Comparison of ENCODE assay signal across 15 cellular contexts in the genomic region with DNA sequence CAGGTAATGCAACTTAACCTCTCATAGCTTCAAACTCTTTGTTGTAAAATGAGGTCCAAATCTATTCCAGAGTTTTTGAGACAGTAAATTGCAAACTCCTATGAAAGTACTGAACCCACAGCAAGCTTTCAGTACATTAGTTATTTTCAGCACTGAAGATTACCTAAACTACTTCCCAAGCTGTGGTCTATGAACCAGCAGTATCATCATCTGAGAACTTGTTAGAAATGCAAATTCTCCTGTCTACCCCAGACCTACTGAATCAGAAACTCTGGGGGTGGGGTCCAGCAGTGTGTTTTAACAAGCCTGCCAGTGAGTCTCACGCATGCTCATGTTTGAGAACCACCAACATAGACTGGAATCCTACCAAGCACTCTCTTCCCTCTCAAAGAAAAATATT. TPM values are rescaled to one million over a fixed set of nuclear protein-coding genes. Genes with fewer than 3 reads are reported as not detected.
DNase-seq lines count a peak whose midpoint lies in the region; ATAC-seq, FAIRE-seq and TF ChIP-seq lines count a peak whose summit lies in the region.
"Had no signal": no experiment of that assay in that cellular context is flagged by ENCODE, and none has a peak within 500 bp of the region (broad histone marks: within the 10 kb centered on the region; RNA-seq: fewer than 3 reads in every experiment).

No MANE protein-coding gene starts in this region.

- CTCF ChIA-PET in K562 (lab: Yijun Ruan, JAX; ENCODE audit: low intra/inter-chr PET ratio) = no interaction called here

- no peak overlapping the region for H3K4me2 ChIP-seq in K562 (ENCODE audit: insufficient read depth, low read length)
- H3K4me2 ChIP-seq: hepatocyte had no signal

- TF ChIP-seq EP300 in K562 (IDR thresholded peaks at IDR 0.05; ENCODE audit: low read length) = no peak

- DNase-seq in GM19239 (ENCODE audit: insufficient read length, low spot score) (no peak), K562 (ENCODE audit: extremely low read depth in 1 of 4, low spot score in 3 of 4) (no peak), NCI-H1105 treated with DMSO at 0.1 percent for 48 hours (lab: John Stamatoyannopoulos, UW) (no peak), kidney glomerular epithelial cell (lab: John Stamatoyannopoulos, UW) (no peak), SIG-M5 treated with dmso at 0.1 percent for 504 hours (lab: John Stamatoyannopoulos, UW; ENCODE audit: unreplicated experiment) (no peak)
- DNase-seq: activated CD4-positive, alpha-beta memory T cell treated with anti-CD3 and anti-CD28 coated beads for 36 hours; activated naive CD4-positive, alpha-beta T cell treated with Interleukin-2 at 50 U/mL for 16 hours; IMR-90; NCI-H2029 treated with DMSO at 0.1 percent for 48 hours; T-cell had no signal

- FAIRE-seq in GM19239 (lab: Jason Lieb, UNC) (peak; percentile 71), K562 (lab: Jason Lieb, UNC) (no peak)
- FAIRE-seq: H54 had no signal

- peak overlapping the region; percentile 35; the same call in 2 of the 3 replicates for H3K27ac ChIP-seq in K562 (ENCODE audit: extremely low read depth, low read depth, low read length)
- H3K27ac ChIP-seq: hepatocyte had no signal

- H3K4me1 ChIP-seq in K562 (replicated peaks in 1 of 2; ENCODE audit: control insufficient read depth in 2 of 2, insufficient read depth in 2 of 2, low read length in 2 of 2) = peaks cover 0 to 13% of the 10 kb centered on the region in 2 experiments; a peak in 3 of 5 replicates

- no peak overlapping the region for H2AFZ ChIP-seq in K562 (ENCODE audit: low read depth, low read length)
- H2AFZ ChIP-seq: hepatocyte had no signal

- no TSS peak for BruUV-seq in K562 (replicated peaks; lab: Mats Ljungman, UMichigan)

- H3K36me3 ChIP-seq in K562 (ENCODE audit: control insufficient read depth, insufficient read depth, low read length) = peaks cover 60% of the 10 kb centered on the region
- H3K36me3 ChIP-seq: thoracic aorta had no signal

- POLR2A ChIA-PET in K562 (lab: Yijun Ruan, JAX) = interaction anchor here (0.7 kb wide), 1 partner anchor 20 kb away, joined by 3 read pairs; no protein-coding TSS in a partner anchor

- WGBS in K562 (ENCODE audit: insufficient coverage, low coverage, missing lambda C conversion rate) = 82% methylated on average over 1 of the region's 1 CpG

- H3K9me1 ChIP-seq in K562 (ENCODE audit: control insufficient read depth, insufficient read depth, low read length) = no peaks in the 10 kb centered on the region

- H4K20me1 ChIP-seq in K562 (replicated peaks; ENCODE audit: control insufficient read depth, insufficient read depth, low read length) = no peaks in the 10 kb centered on the region

- no peak for TF ChIP-seq CTCF in K562 (IDR thresholded peaks at IDR 0.05 in 2 of 3, conservative IDR thresholded peaks at IDR 0.05 in 1 of 3; ENCODE audit: insufficient read depth in 2 of 3, low read depth in 1 of 3, low read length in 3 of 3)

- 0 out of 4 replicates have a peak overlapping the region, but pooled peaks of 1 of the 2 experiments have one; percentile 7 for H3K9ac ChIP-seq in K562 (ENCODE audit: insufficient read depth in 1 of 2, low read depth in 2 of 2, low read length in 2 of 2)

- H3K79me2 ChIP-seq in K562 (ENCODE audit: control insufficient read depth, insufficient read depth, low read length) = no peaks in the 10 kb centered on the region
- H3K79me2 ChIP-seq: hepatocyte had no signal

- ATAC-seq in GM21786 (IDR thresholded peaks at IDR 0.05; ENCODE audit: unreplicated experiment) = peak; percentile 75
- ATAC-seq in HG03108 (IDR thresholded peaks at IDR 0.05; ENCODE audit: unreplicated experiment) = peak; percentile 65
- ATAC-seq in K562 = peak; percentile 21
- ATAC-seq: T-cell had no signal

- in situ Hi-C loops in K562 (cut with MboI) = no loop called here

- H3K9me3 ChIP-seq in K562 (replicated peaks; ENCODE audit: control insufficient read depth, insufficient read depth, low read depth, low read length) = no peaks in the 10 kb centered on the region
- H3K9me3 ChIP-seq: thoracic aorta had no signal

- intact Hi-C loops in K562 (cut with micrococcal nuclease) = loop anchor here (10.0 kb wide), 1 partner anchor 266 kb away; no protein-coding TSS in a partner anchor

- TF ChIP-seq RAD21 in K562 (CRISPR knock-in tag; conservative IDR thresholded peaks at IDR 0.05 in 1 of 2, IDR thresholded peaks at IDR 0.05 in 1 of 2) = no peak

- H3K4me3 ChIP-seq in K562 = no peak overlapping the region
- H3K4me3 ChIP-seq: hepatocyte, thoracic aorta had no signal

- no peaks in the 10 kb centered on the region for H3K27me3 ChIP-seq in K562 (ENCODE audit: control insufficient read depth in 2 of 2, insufficient read depth in 2 of 2, low read length in 2 of 2)
- H3K27me3 ChIP-seq: hepatocyte had no signal

- TF ChIP-seq POLR2A in K562 (conservative IDR thresholded peaks at IDR 0.05) = no peak

TF ChIP-seq in K562, 482 proteins besides CTCF, POLR2A, EP300 and RAD21 (continues in another document):
- TF ChIP-seq TEAD2 (tag; IDR thresholded peaks at IDR 0.05) (no peak), ZNF766 (CRISPR knock-in tag; conservative IDR thresholded peaks at IDR 0.05) (no peak), ZNF197 (CRISPR knock-in tag; IDR thresholded peaks at IDR 0.05; ENCODE audit: low read depth) (no peak), NRF1 (conservative IDR thresholded peaks at IDR 0.05 in 1 of 2, IDR thresholded peaks at IDR 0.05 in 1 of 2) (0 out of 4 replicates have a peak, but pooled peaks of 1 of the 2 experiments have one; percentile 27), CBX2 (IDR thresholded peaks at IDR 0.05; ENCODE audit: insufficient read depth, low read length, poor library complexity, severe bottlenecking) (no peak), TCF3 (CRISPR knock-in tag; IDR thresholded peaks at IDR 0.05) (no peak)
- TF ChIP-seq, protein P1, sequence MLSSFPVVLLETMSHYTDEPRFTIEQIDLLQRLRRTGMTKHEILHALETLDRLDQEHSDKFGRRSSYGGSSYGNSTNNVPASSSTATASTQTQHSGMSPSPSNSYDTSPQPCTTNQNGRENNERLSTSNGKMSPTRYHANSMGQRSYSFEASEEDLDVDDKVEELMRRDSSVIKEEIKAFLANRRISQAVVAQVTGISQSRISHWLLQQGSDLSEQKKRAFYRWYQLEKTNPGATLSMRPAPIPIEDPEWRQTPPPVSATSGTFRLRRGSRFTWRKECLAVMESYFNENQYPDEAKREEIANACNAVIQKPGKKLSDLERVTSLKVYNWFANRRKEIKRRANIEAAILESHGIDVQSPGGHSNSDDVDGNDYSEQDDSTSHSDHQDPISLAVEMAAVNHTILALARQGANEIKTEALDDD (IDR thresholded peaks at IDR 0.05) = 0 out of 2 replicates have a peak, but pooled peaks have one; percentile 37
- TF ChIP-seq, protein P2, sequence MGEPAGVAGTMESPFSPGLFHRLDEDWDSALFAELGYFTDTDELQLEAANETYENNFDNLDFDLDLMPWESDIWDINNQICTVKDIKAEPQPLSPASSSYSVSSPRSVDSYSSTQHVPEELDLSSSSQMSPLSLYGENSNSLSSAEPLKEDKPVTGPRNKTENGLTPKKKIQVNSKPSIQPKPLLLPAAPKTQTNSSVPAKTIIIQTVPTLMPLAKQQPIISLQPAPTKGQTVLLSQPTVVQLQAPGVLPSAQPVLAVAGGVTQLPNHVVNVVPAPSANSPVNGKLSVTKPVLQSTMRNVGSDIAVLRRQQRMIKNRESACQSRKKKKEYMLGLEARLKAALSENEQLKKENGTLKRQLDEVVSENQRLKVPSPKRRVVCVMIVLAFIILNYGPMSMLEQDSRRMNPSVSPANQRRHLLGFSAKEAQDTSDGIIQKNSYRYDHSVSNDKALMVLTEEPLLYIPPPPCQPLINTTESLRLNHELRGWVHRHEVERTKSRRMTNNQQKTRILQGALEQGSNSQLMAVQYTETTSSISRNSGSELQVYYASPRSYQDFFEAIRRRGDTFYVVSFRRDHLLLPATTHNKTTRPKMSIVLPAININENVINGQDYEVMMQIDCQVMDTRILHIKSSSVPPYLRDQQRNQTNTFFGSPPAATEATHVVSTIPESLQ (CRISPR knock-in tag; IDR thresholded peaks at IDR 0.05) = no peak

RNA-seq across cellular contexts. Expression of a gene that starts 5.7 kb away (rescaled TPM):
- total RNA-seq in K562 (2011; cell fraction: chromatin; rRNA removed; ENCODE audit: low replicate concordance) = 8.4 and 10.8 TPM in 2 replicates
- 6.1 and 7.5 TPM in 2 replicates for total RNA-seq in K562 (2011; cell fraction: nucleolus; rRNA removed)
- 5.4 and 8.3 TPM in 2 replicates for total RNA-seq in K562 (2011; cell fraction: nucleoplasm; rRNA removed)
- total RNA-seq in K562 (2014; rRNA removed) = 34.3 and 39.1 TPM in 2 replicates
- 31.7 and 42.2 TPM in 2 replicates for total RNA-seq in K562 (2014; rRNA removed; fragmentation: Illumina TruSeq; extraction: Trizol)
- total RNA-seq in K562 (2015; rRNA removed; fragmentation: Illumina TruSeq; extraction: Trizol) = 47.7 and 48.1 TPM in 2 replicates
- total RNA-seq in K562 (2021) = 20.8 and 22.3 TPM in 2 replicates
- 56.7 and 72.7 TPM in 2 replicates for polyA plus RNA-seq in K562 (2011; rRNA removed)
- polyA plus RNA-seq in K562 (2011; cell fraction: cytosol; rRNA removed) = 24.9 and 48.9 TPM in 2 replicates
- 9.4 and 11.0 TPM in 2 replicates for polyA plus RNA-seq in K562 (2011; cell fraction: nucleus; rRNA removed)
- 31.2 and 32.9 TPM in 2 replicates for polyA plus RNA-seq in K562 (2012)
- 52.1 and 57.5 TPM in 2 replicates for polyA plus RNA-seq in K562 (2014; fragmentation: Illumina TruSeq; extraction: Trizol)
- 10 to 100 TPM; 23.0 to 31.7 TPM for polyA plus RNA-seq in K562 (2014; fragmentation: Nextera tagmentation; extraction: Ambion mirVana)
- 47.4 and 50.9 TPM in 2 replicates for polyA plus RNA-seq in K562 (2014; rRNA removed)
- 62.8 and 69.4 TPM in 2 replicates for polyA minus RNA-seq in K562 (2011; rRNA and poly(A)+ RNA removed)
- polyA minus RNA-seq in K562 (2011; cell fraction: cytosol; rRNA and poly(A)+ RNA removed) = 16.0 and 25.0 TPM in 2 replicates
- polyA minus RNA-seq in K562 (2011; cell fraction: nucleus; rRNA and poly(A)+ RNA removed) = 2.0 and 8.3 TPM in 2 replicates

RNA-seq across cellular contexts. Expression of a gene that starts 20.9 kb away (rescaled TPM):
- 43.6 and 47.1 TPM in 2 replicates for total RNA-seq in K562 (2011; cell fraction: chromatin; rRNA removed; ENCODE audit: low replicate concordance)
- total RNA-seq in K562 (2011; cell fraction: nucleolus; rRNA removed) = 20.8 and 67.1 TPM in 2 replicates
- total RNA-seq in K562 (2011; cell fraction: nucleoplasm; rRNA removed) = 55.1 and 66.2 TPM in 2 replicates
- total RNA-seq in K562 (2014; rRNA removed) (29.4 and 39.8 TPM in 2 replicates), K562 (2014; rRNA removed; fragmentation: Illumina TruSeq; extraction: Trizol) (132 and 135 TPM in 2 replicates), K562 (2015; rRNA removed; fragmentation: Illumina TruSeq; extraction: Trizol) (98.1 and 103 TPM in 2 replicates), K562 (2021) (92.3 and 94.7 TPM in 2 replicates)
- polyA plus RNA-seq in K562 (2011; rRNA removed) (202 and 226 TPM in 2 replicates), K562 (2014; fragmentation: Illumina TruSeq; extraction: Trizol) (77.9 and 80.5 TPM in 2 replicates), K562 (2014; fragmentation: Nextera tagmentation; extraction: Ambion mirVana) (10 to 100 TPM; 24.2 to 24.6 TPM), K562 (2014; rRNA removed) (38.0 and 50.3 TPM in 2 replicates)
- polyA plus RNA-seq in K562 (2011; cell fraction: cytosol; rRNA removed) = 38.2 and 45.9 TPM in 2 replicates
- polyA plus RNA-seq in K562 (2011; cell fraction: nucleus; rRNA removed) = 49.3 and 54.8 TPM in 2 replicates
- polyA plus RNA-seq in K562 (2012) = 95.6 and 100 TPM in 2 replicates
- 228 and 290 TPM in 2 replicates for polyA minus RNA-seq in K562 (2011; rRNA and poly(A)+ RNA removed)
- polyA minus RNA-seq in K562 (2011; cell fraction: cytosol; rRNA and poly(A)+ RNA removed) = 60.1 and 93.2 TPM in 2 replicates
- 12.9 and 16.7 TPM in 2 replicates for polyA minus RNA-seq in K562 (2011; cell fraction: nucleus; rRNA and poly(A)+ RNA removed)

Comparison
In these comparisons a context has a peak if more than half of its experiments do, and no peak if none do; other contexts are left out.
1. ATAC-seq: peak in every context shown above with its lines; median percentile 75 in GM21786; 65 in HG03108; 21 in K562.